1 cellular context compared by ENCODE assay signal in the genomic region with DNA sequence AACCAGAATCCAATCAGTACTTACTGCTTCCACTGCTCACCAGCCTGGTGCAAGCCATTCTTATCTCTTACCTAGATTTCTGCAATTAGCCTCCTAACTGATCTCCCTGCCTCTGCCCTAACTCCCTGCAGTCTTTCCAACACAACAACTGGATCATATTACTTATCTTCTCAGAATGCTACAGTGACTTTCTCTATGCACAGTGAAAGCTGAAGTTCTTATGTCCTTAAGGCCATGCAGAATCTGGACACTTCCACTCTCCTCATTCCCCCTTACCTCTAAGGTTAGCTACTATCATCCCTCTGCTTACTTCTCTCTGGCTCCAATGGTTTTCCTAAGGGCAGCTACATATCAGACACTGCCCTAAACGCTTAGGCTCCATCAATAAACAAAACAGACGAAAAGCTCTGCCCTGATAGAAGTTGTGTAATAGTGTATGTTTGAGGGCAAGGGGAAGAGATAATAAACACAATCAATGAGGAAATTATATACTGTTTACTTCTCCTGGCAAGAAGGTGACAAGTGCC.
TF ChIP-seq lines count a peak whose summit lies in the region.

No MANE protein-coding gene starts in this region.

TF ChIP-seq in HepG2, 621 proteins besides CTCF, POLR2A, EP300 and RAD21 (continues in another document):
- TF ChIP-seq CEBPB (IDR thresholded peaks at IDR 0.05; ENCODE audit: borderline replicate concordance, low read depth, low read length) (peak; percentile 57; the same call in 1 of the 2 replicates), ARNTL (CRISPR knock-in tag; IDR thresholded peaks at IDR 0.05) (no peak), EHMT2 (IDR thresholded peaks at IDR 0.05; ENCODE audit: borderline replicate concordance, low read depth, low read length) (no peak), POLR2AphosphoS2 (IDR thresholded peaks at IDR 0.05; ENCODE audit: low read depth, low read length) (no peak), MIXL1 (CRISPR knock-in tag; IDR thresholded peaks at IDR 0.05) (peak; percentile 61), GATAD2A (CRISPR knock-in tag; IDR thresholded peaks at IDR 0.05) (peak; percentile 63), NFE2L1 (CRISPR knock-in tag; IDR thresholded peaks at IDR 0.05; ENCODE audit: borderline replicate concordance) (no peak), SAP130 (CRISPR knock-in tag; IDR thresholded peaks at IDR 0.05; ENCODE audit: low read depth) (peak; percentile 40), JUNB (CRISPR knock-in tag; IDR thresholded peaks at IDR 0.05; ENCODE audit: borderline replicate concordance) (no peak), SOX13 (IDR thresholded peaks at IDR 0.05) (no peak), SOX13 (CRISPR knock-in tag; conservative IDR thresholded peaks at IDR 0.05 in 1 of 2, IDR thresholded peaks at IDR 0.05 in 1 of 2) (peak in 1 of 2 experiments; percentile 56; a peak in 1 of 4 replicates), TCF7 (IDR thresholded peaks at IDR 0.05; ENCODE audit: low read depth) (peak; percentile 24; the same call in 1 of the 2 replicates), SOX6 (IDR thresholded peaks at IDR 0.05) (no peak), SOX6 (CRISPR knock-in tag; IDR thresholded peaks at IDR 0.05) (peak; percentile 24; the same call in 1 of the 2 replicates), CBX5 (CRISPR knock-in tag; IDR thresholded peaks at IDR 0.05; ENCODE audit: borderline replicate concordance) (no peak)
- TF ChIP-seq, protein P1, sequence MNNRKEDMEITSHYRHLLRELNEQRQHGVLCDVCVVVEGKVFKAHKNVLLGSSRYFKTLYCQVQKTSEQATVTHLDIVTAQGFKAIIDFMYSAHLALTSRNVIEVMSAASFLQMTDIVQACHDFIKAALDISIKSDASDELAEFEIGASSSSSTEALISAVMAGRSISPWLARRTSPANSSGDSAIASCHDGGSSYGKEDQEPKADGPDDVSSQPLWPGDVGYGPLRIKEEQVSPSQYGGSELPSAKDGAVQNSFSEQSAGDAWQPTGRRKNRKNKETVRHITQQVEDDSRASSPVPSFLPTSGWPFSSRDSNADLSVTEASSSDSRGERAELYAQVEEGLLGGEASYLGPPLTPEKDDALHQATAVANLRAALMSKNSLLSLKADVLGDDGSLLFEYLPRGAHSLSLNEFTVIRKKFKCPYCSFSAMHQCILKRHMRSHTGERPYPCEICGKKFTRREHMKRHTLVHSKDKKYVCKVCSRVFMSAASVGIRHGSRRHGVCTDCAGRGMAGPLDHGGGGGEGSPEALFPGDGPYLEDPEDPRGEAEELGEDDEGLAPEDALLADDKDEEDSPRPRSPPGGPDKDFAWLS (CRISPR knock-in tag; IDR thresholded peaks at IDR 0.05; ENCODE audit: borderline replicate concordance): no peak
- TF ChIP-seq, protein P2, sequence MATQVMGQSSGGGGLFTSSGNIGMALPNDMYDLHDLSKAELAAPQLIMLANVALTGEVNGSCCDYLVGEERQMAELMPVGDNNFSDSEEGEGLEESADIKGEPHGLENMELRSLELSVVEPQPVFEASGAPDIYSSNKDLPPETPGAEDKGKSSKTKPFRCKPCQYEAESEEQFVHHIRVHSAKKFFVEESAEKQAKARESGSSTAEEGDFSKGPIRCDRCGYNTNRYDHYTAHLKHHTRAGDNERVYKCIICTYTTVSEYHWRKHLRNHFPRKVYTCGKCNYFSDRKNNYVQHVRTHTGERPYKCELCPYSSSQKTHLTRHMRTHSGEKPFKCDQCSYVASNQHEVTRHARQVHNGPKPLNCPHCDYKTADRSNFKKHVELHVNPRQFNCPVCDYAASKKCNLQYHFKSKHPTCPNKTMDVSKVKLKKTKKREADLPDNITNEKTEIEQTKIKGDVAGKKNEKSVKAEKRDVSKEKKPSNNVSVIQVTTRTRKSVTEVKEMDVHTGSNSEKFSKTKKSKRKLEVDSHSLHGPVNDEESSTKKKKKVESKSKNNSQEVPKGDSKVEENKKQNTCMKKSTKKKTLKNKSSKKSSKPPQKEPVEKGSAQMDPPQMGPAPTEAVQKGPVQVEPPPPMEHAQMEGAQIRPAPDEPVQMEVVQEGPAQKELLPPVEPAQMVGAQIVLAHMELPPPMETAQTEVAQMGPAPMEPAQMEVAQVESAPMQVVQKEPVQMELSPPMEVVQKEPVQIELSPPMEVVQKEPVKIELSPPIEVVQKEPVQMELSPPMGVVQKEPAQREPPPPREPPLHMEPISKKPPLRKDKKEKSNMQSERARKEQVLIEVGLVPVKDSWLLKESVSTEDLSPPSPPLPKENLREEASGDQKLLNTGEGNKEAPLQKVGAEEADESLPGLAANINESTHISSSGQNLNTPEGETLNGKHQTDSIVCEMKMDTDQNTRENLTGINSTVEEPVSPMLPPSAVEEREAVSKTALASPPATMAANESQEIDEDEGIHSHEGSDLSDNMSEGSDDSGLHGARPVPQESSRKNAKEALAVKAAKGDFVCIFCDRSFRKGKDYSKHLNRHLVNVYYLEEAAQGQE (IDR thresholded peaks at IDR 0.05; ENCODE audit: borderline replicate concordance in 1 of 2, low read depth in 1 of 2, low read length in 2 of 2): no peak
- TF ChIP-seq, protein P3, sequence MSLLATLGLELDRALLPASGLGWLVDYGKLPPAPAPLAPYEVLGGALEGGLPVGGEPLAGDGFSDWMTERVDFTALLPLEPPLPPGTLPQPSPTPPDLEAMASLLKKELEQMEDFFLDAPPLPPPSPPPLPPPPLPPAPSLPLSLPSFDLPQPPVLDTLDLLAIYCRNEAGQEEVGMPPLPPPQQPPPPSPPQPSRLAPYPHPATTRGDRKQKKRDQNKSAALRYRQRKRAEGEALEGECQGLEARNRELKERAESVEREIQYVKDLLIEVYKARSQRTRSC (CRISPR knock-in tag; IDR thresholded peaks at IDR 0.05; ENCODE audit: low read depth): no peak
- TF ChIP-seq, protein P4, sequence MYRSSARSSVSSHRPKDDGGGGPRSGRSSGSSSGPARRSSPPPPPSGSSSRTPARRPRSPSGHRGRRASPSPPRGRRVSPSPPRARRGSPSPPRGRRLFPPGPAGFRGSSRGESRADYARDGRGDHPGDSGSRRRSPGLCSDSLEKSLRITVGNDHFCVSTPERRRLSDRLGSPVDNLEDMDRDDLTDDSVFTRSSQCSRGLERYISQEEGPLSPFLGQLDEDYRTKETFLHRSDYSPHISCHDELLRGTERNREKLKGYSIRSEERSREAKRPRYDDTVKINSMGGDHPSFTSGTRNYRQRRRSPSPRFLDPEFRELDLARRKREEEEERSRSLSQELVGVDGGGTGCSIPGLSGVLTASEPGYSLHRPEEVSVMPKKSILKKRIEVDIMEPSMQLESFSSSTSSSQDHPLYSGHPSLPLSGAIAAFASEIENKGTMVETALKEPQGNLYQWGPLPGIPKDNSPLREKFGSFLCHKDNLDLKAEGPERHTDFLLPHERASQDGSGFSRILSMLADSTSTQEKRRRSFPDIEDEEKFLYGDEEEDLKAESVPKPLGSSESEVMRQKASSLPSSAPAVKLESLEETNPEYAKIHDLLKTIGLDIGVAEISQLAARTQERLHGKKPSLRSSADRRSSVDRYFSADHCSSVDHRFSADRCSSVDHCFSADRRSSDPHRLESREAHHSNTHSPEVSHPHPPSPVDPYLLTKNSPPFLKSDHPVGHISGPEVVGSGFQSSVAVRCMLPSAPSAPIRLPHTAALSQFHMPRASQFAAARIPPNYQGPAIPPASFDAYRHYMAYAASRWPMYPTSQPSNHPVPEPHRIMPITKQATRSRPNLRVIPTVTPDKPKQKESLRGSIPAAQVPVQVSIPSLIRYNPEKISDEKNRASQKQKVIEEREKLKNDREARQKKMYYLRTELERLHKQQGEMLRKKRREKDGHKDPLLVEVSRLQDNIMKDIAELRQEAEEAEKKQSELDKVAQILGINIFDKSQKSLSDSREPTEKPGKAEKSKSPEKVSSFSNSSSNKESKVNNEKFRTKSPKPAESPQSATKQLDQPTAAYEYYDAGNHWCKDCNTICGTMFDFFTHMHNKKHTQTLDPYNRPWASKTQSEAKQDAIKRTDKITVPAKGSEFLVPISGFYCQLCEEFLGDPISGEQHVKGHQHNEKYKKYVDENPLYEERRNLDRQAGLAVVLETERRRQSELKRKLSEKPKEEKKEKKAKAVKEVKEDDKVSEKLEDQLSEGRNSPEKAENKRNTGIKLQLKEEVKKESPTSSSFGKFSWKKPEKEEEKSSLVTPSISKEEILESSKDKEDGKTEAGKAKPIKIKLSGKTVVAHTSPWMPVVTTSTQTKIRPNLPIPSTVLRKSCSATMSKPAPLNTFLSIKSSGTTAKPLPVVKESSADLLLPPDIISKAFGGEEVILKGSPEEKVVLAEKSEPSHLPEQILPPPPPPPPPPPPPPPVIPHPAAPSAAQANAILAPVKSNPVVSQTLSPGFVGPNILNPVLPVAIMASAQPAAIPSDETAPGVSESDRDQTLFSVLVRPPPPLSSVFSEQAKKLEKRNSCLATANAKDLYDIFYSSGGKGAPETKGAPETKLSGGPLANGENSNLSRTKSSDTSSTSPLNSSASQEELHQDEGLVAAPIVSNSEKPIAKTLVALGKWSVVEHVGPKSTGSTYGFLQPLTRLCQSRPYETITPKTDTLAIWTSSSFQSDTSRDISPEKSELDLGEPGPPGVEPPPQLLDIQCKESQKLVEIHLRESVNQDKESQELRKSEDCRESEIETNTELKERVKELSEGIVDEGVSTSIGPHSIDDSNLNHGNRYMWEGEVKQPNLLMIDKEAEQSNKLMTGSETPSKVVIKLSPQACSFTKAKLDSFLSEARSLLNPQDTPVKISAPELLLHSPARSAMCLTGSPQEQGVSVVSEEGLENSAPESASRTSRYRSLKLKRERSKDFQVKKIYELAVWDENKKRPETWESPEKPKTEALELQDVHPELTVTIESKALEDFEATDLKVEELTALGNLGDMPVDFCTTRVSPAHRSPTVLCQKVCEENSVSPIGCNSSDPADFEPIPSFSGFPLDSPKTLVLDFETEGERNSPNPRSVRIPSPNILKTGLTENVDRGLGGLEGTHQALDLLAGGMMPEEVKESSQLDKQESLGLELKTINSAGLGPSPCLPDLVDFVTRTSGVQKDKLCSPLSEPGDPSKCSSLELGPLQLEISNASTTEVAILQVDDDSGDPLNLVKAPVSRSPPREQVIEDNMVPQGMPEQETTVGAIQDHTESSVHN (CRISPR knock-in tag; IDR thresholded peaks at IDR 0.05): no peak
- TF ChIP-seq, protein P5, sequence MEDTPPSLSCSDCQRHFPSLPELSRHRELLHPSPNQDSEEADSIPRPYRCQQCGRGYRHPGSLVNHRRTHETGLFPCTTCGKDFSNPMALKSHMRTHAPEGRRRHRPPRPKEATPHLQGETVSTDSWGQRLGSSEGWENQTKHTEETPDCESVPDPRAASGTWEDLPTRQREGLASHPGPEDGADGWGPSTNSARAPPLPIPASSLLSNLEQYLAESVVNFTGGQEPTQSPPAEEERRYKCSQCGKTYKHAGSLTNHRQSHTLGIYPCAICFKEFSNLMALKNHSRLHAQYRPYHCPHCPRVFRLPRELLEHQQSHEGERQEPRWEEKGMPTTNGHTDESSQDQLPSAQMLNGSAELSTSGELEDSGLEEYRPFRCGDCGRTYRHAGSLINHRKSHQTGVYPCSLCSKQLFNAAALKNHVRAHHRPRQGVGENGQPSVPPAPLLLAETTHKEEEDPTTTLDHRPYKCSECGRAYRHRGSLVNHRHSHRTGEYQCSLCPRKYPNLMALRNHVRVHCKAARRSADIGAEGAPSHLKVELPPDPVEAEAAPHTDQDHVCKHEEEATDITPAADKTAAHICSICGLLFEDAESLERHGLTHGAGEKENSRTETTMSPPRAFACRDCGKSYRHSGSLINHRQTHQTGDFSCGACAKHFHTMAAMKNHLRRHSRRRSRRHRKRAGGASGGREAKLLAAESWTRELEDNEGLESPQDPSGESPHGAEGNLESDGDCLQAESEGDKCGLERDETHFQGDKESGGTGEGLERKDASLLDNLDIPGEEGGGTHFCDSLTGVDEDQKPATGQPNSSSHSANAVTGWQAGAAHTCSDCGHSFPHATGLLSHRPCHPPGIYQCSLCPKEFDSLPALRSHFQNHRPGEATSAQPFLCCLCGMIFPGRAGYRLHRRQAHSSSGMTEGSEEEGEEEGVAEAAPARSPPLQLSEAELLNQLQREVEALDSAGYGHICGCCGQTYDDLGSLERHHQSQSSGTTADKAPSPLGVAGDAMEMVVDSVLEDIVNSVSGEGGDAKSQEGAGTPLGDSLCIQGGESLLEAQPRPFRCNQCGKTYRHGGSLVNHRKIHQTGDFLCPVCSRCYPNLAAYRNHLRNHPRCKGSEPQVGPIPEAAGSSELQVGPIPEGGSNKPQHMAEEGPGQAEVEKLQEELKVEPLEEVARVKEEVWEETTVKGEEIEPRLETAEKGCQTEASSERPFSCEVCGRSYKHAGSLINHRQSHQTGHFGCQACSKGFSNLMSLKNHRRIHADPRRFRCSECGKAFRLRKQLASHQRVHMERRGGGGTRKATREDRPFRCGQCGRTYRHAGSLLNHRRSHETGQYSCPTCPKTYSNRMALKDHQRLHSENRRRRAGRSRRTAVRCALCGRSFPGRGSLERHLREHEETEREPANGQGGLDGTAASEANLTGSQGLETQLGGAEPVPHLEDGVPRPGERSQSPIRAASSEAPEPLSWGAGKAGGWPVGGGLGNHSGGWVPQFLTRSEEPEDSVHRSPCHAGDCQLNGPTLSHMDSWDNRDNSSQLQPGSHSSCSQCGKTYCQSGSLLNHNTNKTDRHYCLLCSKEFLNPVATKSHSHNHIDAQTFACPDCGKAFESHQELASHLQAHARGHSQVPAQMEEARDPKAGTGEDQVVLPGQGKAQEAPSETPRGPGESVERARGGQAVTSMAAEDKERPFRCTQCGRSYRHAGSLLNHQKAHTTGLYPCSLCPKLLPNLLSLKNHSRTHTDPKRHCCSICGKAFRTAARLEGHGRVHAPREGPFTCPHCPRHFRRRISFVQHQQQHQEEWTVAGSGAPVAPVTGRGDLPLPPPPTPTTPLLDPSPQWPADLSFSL (CRISPR knock-in tag; IDR thresholded peaks at IDR 0.05): no peak
- TF ChIP-seq, protein P6, sequence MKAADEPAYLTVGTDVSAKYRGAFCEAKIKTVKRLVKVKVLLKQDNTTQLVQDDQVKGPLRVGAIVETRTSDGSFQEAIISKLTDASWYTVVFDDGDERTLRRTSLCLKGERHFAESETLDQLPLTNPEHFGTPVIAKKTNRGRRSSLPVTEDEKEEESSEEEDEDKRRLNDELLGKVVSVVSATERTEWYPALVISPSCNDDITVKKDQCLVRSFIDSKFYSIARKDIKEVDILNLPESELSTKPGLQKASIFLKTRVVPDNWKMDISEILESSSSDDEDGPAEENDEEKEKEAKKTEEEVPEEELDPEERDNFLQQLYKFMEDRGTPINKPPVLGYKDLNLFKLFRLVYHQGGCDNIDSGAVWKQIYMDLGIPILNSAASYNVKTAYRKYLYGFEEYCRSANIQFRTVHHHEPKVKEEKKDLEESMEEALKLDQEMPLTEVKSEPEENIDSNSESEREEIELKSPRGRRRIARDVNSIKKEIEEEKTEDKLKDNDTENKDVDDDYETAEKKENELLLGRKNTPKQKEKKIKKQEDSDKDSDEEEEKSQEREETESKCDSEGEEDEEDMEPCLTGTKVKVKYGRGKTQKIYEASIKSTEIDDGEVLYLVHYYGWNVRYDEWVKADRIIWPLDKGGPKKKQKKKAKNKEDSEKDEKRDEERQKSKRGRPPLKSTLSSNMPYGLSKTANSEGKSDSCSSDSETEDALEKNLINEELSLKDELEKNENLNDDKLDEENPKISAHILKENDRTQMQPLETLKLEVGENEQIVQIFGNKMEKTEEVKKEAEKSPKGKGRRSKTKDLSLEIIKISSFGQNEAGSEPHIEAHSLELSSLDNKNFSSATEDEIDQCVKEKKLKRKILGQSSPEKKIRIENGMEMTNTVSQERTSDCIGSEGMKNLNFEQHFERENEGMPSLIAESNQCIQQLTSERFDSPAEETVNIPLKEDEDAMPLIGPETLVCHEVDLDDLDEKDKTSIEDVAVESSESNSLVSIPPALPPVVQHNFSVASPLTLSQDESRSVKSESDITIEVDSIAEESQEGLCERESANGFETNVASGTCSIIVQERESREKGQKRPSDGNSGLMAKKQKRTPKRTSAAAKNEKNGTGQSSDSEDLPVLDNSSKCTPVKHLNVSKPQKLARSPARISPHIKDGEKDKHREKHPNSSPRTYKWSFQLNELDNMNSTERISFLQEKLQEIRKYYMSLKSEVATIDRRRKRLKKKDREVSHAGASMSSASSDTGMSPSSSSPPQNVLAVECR (CRISPR knock-in tag; IDR thresholded peaks at IDR 0.05; ENCODE audit: borderline replicate concordance): peak; percentile 35; the same call in 1 of the 2 replicates
